In genomic region chr9:6681147-6681956, GRCh38 we compare ENCODE assay signal across 8 cellular contexts. TPM values are rescaled to one million over a fixed set of nuclear protein-coding genes. Genes with fewer than 3 reads are reported as not detected.
DNase-seq lines count a peak whose midpoint lies in the region; ATAC-seq, FAIRE-seq and TF ChIP-seq lines count a peak whose summit lies in the region.

No MANE protein-coding gene starts in this region.

- H3K27ac ChIP-seq in pancreas (peak overlapping the region; percentile 97 to 99 (median 98)), tibial artery (peak overlapping the region; percentile 96)

- no peaks in the 10 kb centered on the region for H3K4me1 ChIP-seq in pancreas
- peaks cover 0 to 12% (median 5%) of the 10 kb centered on the region in 4 donors for H3K4me1 ChIP-seq in tibial artery

- intact Hi-C loops in Right ventricle myocardium inferior (cut with DNase I) = loop anchor here (1.0 kb wide), 2 partner anchors 23 to 76 kb away; partner anchors contain the start of gene KDM4C
- intact Hi-C loops in pancreas (cut with DNase I) = no loop called here
- intact Hi-C loops in tibial artery (cut with DNase I; ENCODE audit: low total_unique reads) = loop anchor here (2.0 to 5.0 kb wide), 3 partner anchors 75 to 269 kb away; partner anchors contain the start of genes KDM4C and UHRF2

- H3K4me3 Mint-ChIP-seq in activated naive CD8-positive, alpha-beta T cell treated with anti-CD3 and anti-CD28 coated beads, Interleukin-2, amount 10 ng/mL, durations not matched to agents 7 days and 5 days = peak overlapping the region; percentile 91

- H3K27me3 Mint-ChIP-seq in activated naive CD8-positive, alpha-beta T cell treated with anti-CD3 and anti-CD28 coated beads, Interleukin-2, amount 10 ng/mL, durations not matched to agents 7 days and 5 days = no peaks in the 10 kb centered on the region

- H3K9me3 ChIP-seq in pancreas (no peaks in the 10 kb centered on the region), tibial artery (no peaks in the 10 kb centered on the region)

- H3K4me1 Mint-ChIP-seq in activated naive CD8-positive, alpha-beta T cell treated with anti-CD3 and anti-CD28 coated beads, Interleukin-2, amount 10 ng/mL, durations not matched to agents 7 days and 5 days = peaks cover 17% of the 10 kb centered on the region

- 0% methylated on average over 68 to 72 of the region's 72 CpGs for WGBS in pancreas, 2 donors

- TF ChIP-seq CTCF in pancreas (IDR thresholded peaks at IDR 0.05) (no peak), tibial artery (IDR thresholded peaks at IDR 0.05) (no peak)

- no peak for FAIRE-seq in pancreas (lab: Jason Lieb, UNC)

- no peaks in the 10 kb centered on the region for H3K9me3 Mint-ChIP-seq in activated naive CD8-positive, alpha-beta T cell treated with anti-CD3 and anti-CD28 coated beads, Interleukin-2, amount 10 ng/mL, durations not matched to agents 7 days and 5 days

- H3K36me3 Mint-ChIP-seq in activated naive CD8-positive, alpha-beta T cell treated with anti-CD3 and anti-CD28 coated beads, Interleukin-2, amount 10 ng/mL, durations not matched to agents 7 days and 5 days = peaks cover 2% of the 10 kb centered on the region

- ATAC-seq in HG02610 (IDR thresholded peaks at IDR 0.05; ENCODE audit: unreplicated experiment) (peak; percentile 71), Right ventricle myocardium inferior (peak; percentile 99), pancreas (peak; percentile 94 to 97 (median 96))
- ATAC-seq in activated naive CD8-positive, alpha-beta T cell treated with anti-CD3 and anti-CD28 coated beads, Interleukin-2, amount 10 ng/mL, durations not matched to agents 7 days and 5 days (ENCODE audit: low read depth) = peak; percentile 92

- POLR2A ChIA-PET in activated naive CD8-positive, alpha-beta T cell treated with anti-CD3 and anti-CD28 coated beads, Interleukin-2, amount 10 ng/mL, durations not matched to agents 7 days and 5 days (lab: Charles Lee) = interaction anchor here (0.7 to 3.2 kb wide), 14 partner anchors 8 to 514 kb away, joined by 3 to 55 read pairs (median 4); partner anchors contain the start of genes GLDC, KDM4C and UHRF2

- H3K36me3 ChIP-seq in pancreas (no peaks in the 10 kb centered on the region), tibial artery (no peaks in the 10 kb centered on the region)

- peak; percentile 99 for DNase-seq in NCI-H1092 treated with DMSO at 0.1 percent for 48 hours (lab: John Stamatoyannopoulos, UW)
- peak; percentile 92 for DNase-seq in SKM-1 (lab: John Stamatoyannopoulos, UW; ENCODE audit: unreplicated experiment)
- peak; percentile 90 for DNase-seq in activated naive CD8-positive, alpha-beta T cell treated with anti-CD3 and anti-CD28 coated beads, Interleukin-2, amount 10 ng/mL, durations not matched to agents 7 days and 5 days
- peak; percentile 98 for DNase-seq in Right ventricle myocardium inferior (ENCODE audit: missing footprints)
- DNase-seq in pancreas = peak; percentile 96 to 99 (median 98)
- peak; percentile 96 to 99 for DNase-seq in tibial artery

- H3K4me3 ChIP-seq in GM08714 (ENCODE audit: low read length) (peak overlapping the region; percentile 89), pancreas (peak overlapping the region; percentile 27 to 79 (median 57)), tibial artery (peak overlapping the region; percentile 68 to 79)

- H3K27ac Mint-ChIP-seq in activated naive CD8-positive, alpha-beta T cell treated with anti-CD3 and anti-CD28 coated beads, Interleukin-2, amount 10 ng/mL, durations not matched to agents 7 days and 5 days = peak overlapping the region; percentile 99

- H3K27me3 ChIP-seq in pancreas (no peaks in the 10 kb centered on the region), tibial artery (no peaks in the 10 kb centered on the region)

RNA-seq across cellular contexts. Expression of gene GLDC, which starts 35.8 kb away (rescaled TPM):
- total RNA-seq in activated naive CD8-positive, alpha-beta T cell treated with anti-CD3 and anti-CD28 coated beads, Interleukin-2, amount 10 ng/mL, durations not matched to agents 7 days and 5 days = not detected
- total RNA-seq in Right ventricle myocardium inferior (not detected), pancreas (under 1 TPM in 3 of 6 donors, not detected in 3; 0.15 to 0.60 (median 0.47) TPM)
- polyA plus RNA-seq in pancreas = 1 to 10 TPM in 1 of 2 donors, under 1 TPM in 1; 0.19 to 1.2 TPM

Comparison
In these comparisons a context has a peak if more than half of its experiments do, and no peak if none do; other contexts are left out.
1. Peak in every context shown above with its lines: DNase-seq, ATAC-seq, H3K4me3 ChIP-seq and H3K27ac ChIP-seq.
2. intact Hi-C loops: an anchor here in Right ventricle myocardium inferior (1.0 kb wide) and tibial artery (2.0 to 5.0 kb wide); none called in pancreas.